8 cellular contexts compared by ENCODE assay signal in genomic region chr1:65431111-65431705, GRCh38. TPM values are rescaled to one million over a fixed set of nuclear protein-coding genes. Genes with fewer than 3 reads are reported as not detected.
DNase-seq lines count a peak whose midpoint lies in the region; ATAC-seq and TF ChIP-seq lines count a peak whose summit lies in the region.

No MANE protein-coding gene starts in this region.

- H3K27me3 Mint-ChIP-seq in naive thymus-derived CD4-positive, alpha-beta T cell = no peaks in the 10 kb centered on the region

- H3K36me3 Mint-ChIP-seq in naive thymus-derived CD4-positive, alpha-beta T cell = peaks cover 3 to 29% (median 14%) of the 10 kb centered on the region in 5 donors

- no peak overlapping the region for H3K4me3 ChIP-seq in HFF-Myc (replicated peaks; ENCODE audit: low read depth, low read length)
- H3K4me3 ChIP-seq in naive thymus-derived CD4-positive, alpha-beta T cell (ENCODE audit: low read length) = no peak overlapping the region

- H3K4me1 Mint-ChIP-seq in naive thymus-derived CD4-positive, alpha-beta T cell = peaks cover 0 to 28% (median 3%) of the 10 kb centered on the region in 7 donors

- intact Hi-C loops in naive thymus-derived CD4-positive, alpha-beta T cell (cut with micrococcal nuclease) = loop anchor here (1.0 to 10.0 kb wide), 8 partner anchors 28 to 1015 kb away; no protein-coding TSS in a partner anchor

- peak; percentile 67 for ATAC-seq in naive thymus-derived CD4-positive, alpha-beta T cell

- H3K4me1 ChIP-seq in naive thymus-derived CD4-positive, alpha-beta T cell (ENCODE audit: control insufficient read depth in 2 of 2, insufficient read depth in 2 of 2, low read length in 2 of 2) = no peaks in the 10 kb centered on the region

- H3K4me3 Mint-ChIP-seq in naive thymus-derived CD4-positive, alpha-beta T cell = no peak overlapping the region

- peak; percentile 43 for TF ChIP-seq CTCF in HFF-Myc (IDR thresholded peaks at IDR 0.05; ENCODE audit: low read depth, low read length, missing control alignments)

- no peaks in the 10 kb centered on the region for H3K9me3 ChIP-seq in naive thymus-derived CD4-positive, alpha-beta T cell (ENCODE audit: control insufficient read depth in 2 of 3, low read length in 3 of 3)

- peaks cover 0 to 10% (median 0%) of the 10 kb centered on the region in 3 experiments for H3K36me3 ChIP-seq in naive thymus-derived CD4-positive, alpha-beta T cell (ENCODE audit: control insufficient read depth in 2 of 3, insufficient read depth in 3 of 3, low read length in 3 of 3)

- no peaks in the 10 kb centered on the region for H3K27me3 ChIP-seq in naive thymus-derived CD4-positive, alpha-beta T cell (ENCODE audit: control insufficient read depth in 2 of 2, insufficient read depth in 2 of 2, low read length in 2 of 2)

- POLR2A ChIA-PET in naive thymus-derived CD4-positive, alpha-beta T cell (lab: Charles Lee) = interaction anchor here (1.4 kb wide), 1 partner anchor 11 kb away, joined by 3 read pairs; the partner anchor contains the start of genes LEPR and LEPROT

- H3K9me3 Mint-ChIP-seq in naive thymus-derived CD4-positive, alpha-beta T cell = no peaks in the 10 kb centered on the region

- no peak overlapping the region for H3K27ac Mint-ChIP-seq in naive thymus-derived CD4-positive, alpha-beta T cell

- no peak overlapping the region for H3K27ac ChIP-seq in naive thymus-derived CD4-positive, alpha-beta T cell (ENCODE audit: low read depth, low read length)

- DNase-seq in ELR (ENCODE audit: low read depth) = peak; percentile 71
- DNase-seq in HFF-Myc (ENCODE audit: extremely low read depth, low read depth) = no peak
- DNase-seq in NCI-H345 (lab: John Stamatoyannopoulos, UW) = peak; percentile 27
- peak; percentile 54 for DNase-seq in cerebellar cortex (ENCODE audit: low spot score)
- DNase-seq in naive thymus-derived CD4-positive, alpha-beta T cell = peak in 5 of 9 donors; percentile 32 to 43 (median 33)
- DNase-seq in SKM-1 treated with dmso at 0.1 percent for 144 hours (lab: John Stamatoyannopoulos, UW; ENCODE audit: unreplicated experiment) = no peak
- DNase-seq in stimulated activated CD4-positive, alpha-beta T cell treated with anti-CD3 and anti-CD28 coated beads, Interleukin-15, amount 100 ng/mL, for 24 hours = no peak
- no peak for DNase-seq in NCI-H128 (lab: John Stamatoyannopoulos, UW; ENCODE audit: unreplicated experiment)

- CTCF ChIA-PET in naive thymus-derived CD4-positive, alpha-beta T cell (lab: Charles Lee) = interaction anchor here (0.5 to 1.9 kb wide), 3 partner anchors 11 to 256 kb away, joined by 3 to 9 read pairs (median 3); partner anchors contain the start of genes LEPR and LEPROT

RNA-seq across cellular contexts. Expression of gene LEPR, which starts 10.7 kb away (rescaled TPM):
- 1 to 10 TPM; 1.2 to 3.0 (median 1.8) TPM for total RNA-seq in naive thymus-derived CD4-positive, alpha-beta T cell
- polyA plus RNA-seq in naive thymus-derived CD4-positive, alpha-beta T cell = 1 to 10 TPM; 2.0 TPM

RNA-seq across cellular contexts. Expression of gene LEPROT, which starts 10.7 kb away (rescaled TPM):
- 10 to 100 TPM; 20.8 to 26.3 (median 26.0) TPM for total RNA-seq in naive thymus-derived CD4-positive, alpha-beta T cell
- 10 to 100 TPM; 11.8 to 15.2 TPM for polyA plus RNA-seq in naive thymus-derived CD4-positive, alpha-beta T cell

Comparison
In these comparisons a context has a peak if more than half of its experiments do, and no peak if none do; other contexts are left out.
1. DNase-seq: peak in ELR (single experiment), NCI-H345 (single experiment), cerebellar cortex (single experiment) and naive thymus-derived CD4-positive, alpha-beta T cell (5 of 9); none in HFF-Myc (single experiment), SKM-1 treated with dmso at 0.1 percent for 144 hours (single experiment), stimulated activated CD4-positive, alpha-beta T cell treated with anti-CD3 and anti-CD28 coated beads, Interleukin-15, amount 100 ng/mL, for 24 hours (single experiment) and NCI-H128 (single experiment).